Comparison of ENCODE assay signal across 8 cellular contexts in genomic region chr2:134137182-134137595, GRCh38.
DNase-seq lines count a peak whose midpoint lies in the region; ATAC-seq and TF ChIP-seq lines count a peak whose summit lies in the region.

No MANE protein-coding gene starts in this region.

- no peaks in the 10 kb centered on the region for H3K27me3 Mint-ChIP-seq in WTC11 (ENCODE audit: low read depth)
- H3K27me3 Mint-ChIP-seq in stimulated activated memory B cell treated with anti-CD40 and anti-IgM and Interleukin-4, amounts not matched to agents 10 μg/mL and 1 μg/mL and 100 μg/mL, for 72 hours = no peaks in the 10 kb centered on the region
- H3K27me3 Mint-ChIP-seq in nephron progenitor cell (ENCODE audit: low read depth, poor library complexity) = peaks cover 2% of the 10 kb centered on the region

- H3K27ac ChIP-seq in heart left ventricle = peak overlapping the region; percentile 30 to 89 (median 82)
- H3K27ac ChIP-seq in uterus = peak overlapping the region in 1 of 2 donors; percentile 37

- H3K9me3 ChIP-seq in heart left ventricle (no peaks in the 10 kb centered on the region), uterus (no peaks in the 10 kb centered on the region)

- TF ChIP-seq CTCF in WTC11 (IDR thresholded peaks at IDR 0.05) (no peak), heart left ventricle (IDR thresholded peaks at IDR 0.05) (peak in 1 of 12 donors; percentile 6), uterus (IDR thresholded peaks at IDR 0.05) (no peak), nephron progenitor cell (IDR thresholded peaks at IDR 0.05) (no peak)

- intact Hi-C loops in heart left ventricle (cut with DNase I) (loop anchor here in 4 of 10 donors (5.0 kb wide), 2 partner anchors 35 to 40 kb away; no protein-coding TSS in a partner anchor), uterus (cut with DNase I; ENCODE audit: low total_unique reads) (no loop called here)

- H3K4me3 Mint-ChIP-seq in WTC11 (no peak overlapping the region), nephron progenitor cell (no peak overlapping the region)
- peak overlapping the region; percentile 53 for H3K4me3 Mint-ChIP-seq in stimulated activated memory B cell treated with anti-CD40 and anti-IgM and Interleukin-4, amounts not matched to agents 10 μg/mL and 1 μg/mL and 100 μg/mL, for 72 hours

- 0 to 4% (median 2%) methylated on average over 5 of the region's 5 CpGs for WGBS in heart left ventricle, 4 donors

- no peak for TF ChIP-seq POLR2A in heart left ventricle (IDR thresholded peaks at IDR 0.05)
- no peak for TF ChIP-seq POLR2A in uterus (IDR thresholded peaks at IDR 0.05)

- H3K4me1 ChIP-seq in heart left ventricle (peaks cover 16 to 99% (median 87%) of the 10 kb centered on the region in 12 donors), uterus (no peaks in the 10 kb centered on the region)

- H3K4me3 ChIP-seq in heart left ventricle = peak overlapping the region in 10 of 12 donors; percentile 1 to 45 (median 32)
- H3K4me3 ChIP-seq in uterus = no peak overlapping the region

- no peaks in the 10 kb centered on the region for H3K36me3 ChIP-seq in heart left ventricle
- no peaks in the 10 kb centered on the region for H3K36me3 ChIP-seq in uterus

- POLR2A ChIA-PET in WTC11 (lab: Charles Lee) = no interaction called here

- 0 out of 2 replicates have a peak overlapping the region, but pooled peaks have one; percentile 84 for H3K27ac Mint-ChIP-seq in WTC11
- H3K27ac Mint-ChIP-seq in stimulated activated memory B cell treated with anti-CD40 and anti-IgM and Interleukin-4, amounts not matched to agents 10 μg/mL and 1 μg/mL and 100 μg/mL, for 72 hours = peak overlapping the region; percentile 83
- no peak overlapping the region for H3K27ac Mint-ChIP-seq in nephron progenitor cell

- H3K9me3 Mint-ChIP-seq in WTC11 (no peaks in the 10 kb centered on the region), nephron progenitor cell (no peaks in the 10 kb centered on the region)
- no peaks in the 10 kb centered on the region for H3K9me3 Mint-ChIP-seq in stimulated activated memory B cell treated with anti-CD40 and anti-IgM and Interleukin-4, amounts not matched to agents 10 μg/mL and 1 μg/mL and 100 μg/mL, for 72 hours

- peak; percentile 25 for DNase-seq in activated CD4-positive, alpha-beta T cell treated with anti-CD3 and anti-CD28 coated beads for 48 hours
- no peak for DNase-seq in activated CD4-positive, alpha-beta T cell treated with anti-CD3 and anti-CD28 coated beads, Interleukin-2, amount 50 U/mL, for 4 hours
- DNase-seq in WTC11 (ENCODE audit: low spot score) (no peak), heart left ventricle (peak in 4 of 5 donors; percentile 48 to 77 (median 55)), uterus (no peak), nephron progenitor cell (no peak)
- DNase-seq in stimulated activated naive CD4-positive, alpha-beta T cell (lab: John Stamatoyannopoulos, UW) = no peak

- CTCF ChIA-PET in WTC11 (lab: Charles Lee) = no interaction called here

- ATAC-seq in WTC11 (no peak), heart left ventricle (peak; percentile 60 to 78 (median 71))
- ATAC-seq in stimulated activated memory B cell treated with anti-CD40 and anti-IgM and Interleukin-4, amounts not matched to agents 10 μg/mL and 1 μg/mL and 100 μg/mL, for 72 hours = peak; percentile 76

- H3K36me3 Mint-ChIP-seq in WTC11 (no peaks in the 10 kb centered on the region), nephron progenitor cell (ENCODE audit: low read depth) (peaks cover 37% of the 10 kb centered on the region)
- peaks cover 14% of the 10 kb centered on the region for H3K36me3 Mint-ChIP-seq in stimulated activated memory B cell treated with anti-CD40 and anti-IgM and Interleukin-4, amounts not matched to agents 10 μg/mL and 1 μg/mL and 100 μg/mL, for 72 hours

- H3K27me3 ChIP-seq in heart left ventricle (no peaks in the 10 kb centered on the region), uterus (no peaks in the 10 kb centered on the region)

- H3K4me1 Mint-ChIP-seq in WTC11 (peaks cover 80% of the 10 kb centered on the region), nephron progenitor cell (peaks cover 22% of the 10 kb centered on the region)
- H3K4me1 Mint-ChIP-seq in stimulated activated memory B cell treated with anti-CD40 and anti-IgM and Interleukin-4, amounts not matched to agents 10 μg/mL and 1 μg/mL and 100 μg/mL, for 72 hours = peaks cover 90% of the 10 kb centered on the region

TF ChIP-seq in WTC11, 78 proteins besides CTCF, POLR2A, EP300 and RAD21:
- TF ChIP-seq FOXK1 (CRISPR knock-in tag; IDR thresholded peaks at IDR 0.05) (no peak), ZNF232 (CRISPR knock-in tag; IDR thresholded peaks at IDR 0.05) (no peak), PRRX2 (CRISPR knock-in tag; IDR thresholded peaks at IDR 0.05) (no peak), FOXP1 (CRISPR knock-in tag; IDR thresholded peaks at IDR 0.05; ENCODE audit: borderline replicate concordance) (no peak), ETV6 (CRISPR knock-in tag; IDR thresholded peaks at IDR 0.05) (no peak), RELA (CRISPR knock-in tag; IDR thresholded peaks at IDR 0.05; ENCODE audit: borderline replicate concordance) (no peak), RORB (CRISPR knock-in tag; IDR thresholded peaks at IDR 0.05) (no peak), ZNF396 (CRISPR knock-in tag; IDR thresholded peaks at IDR 0.05; ENCODE audit: borderline replicate concordance) (no peak)
- TF ChIP-seq, protein P1, sequence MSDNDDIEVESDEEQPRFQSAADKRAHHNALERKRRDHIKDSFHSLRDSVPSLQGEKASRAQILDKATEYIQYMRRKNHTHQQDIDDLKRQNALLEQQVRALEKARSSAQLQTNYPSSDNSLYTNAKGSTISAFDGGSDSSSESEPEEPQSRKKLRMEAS (CRISPR knock-in tag; IDR thresholded peaks at IDR 0.05) = no peak

Comparison
In these comparisons a context has a peak if more than half of its experiments do, and no peak if none do; other contexts are left out.
1. DNase-seq: peak in activated CD4-positive, alpha-beta T cell treated with anti-CD3 and anti-CD28 coated beads for 48 hours (single experiment) and heart left ventricle (4 of 5); none in activated CD4-positive, alpha-beta T cell treated with anti-CD3 and anti-CD28 coated beads, Interleukin-2, amount 50 U/mL, for 4 hours (0 of 2), WTC11 (single experiment), stimulated activated naive CD4-positive, alpha-beta T cell (0 of 6), uterus (0 of 2) and nephron progenitor cell (single experiment).
2. H3K4me3 ChIP-seq: peak in heart left ventricle (10 of 12); none in uterus (0 of 2).